Comparison of ENCODE assay signal across 13 cellular contexts in genomic region chr11:69983897-69984438, GRCh38.
"Had no signal": no experiment of that assay in that cellular context is flagged by ENCODE, and none has a peak within 500 bp of the region (broad histone marks: within the 10 kb centered on the region; RNA-seq: fewer than 3 reads in every experiment).

No MANE protein-coding gene starts in this region.

- H3K9me3 ChIP-seq: ovary had no signal

- H3K36me3 Mint-ChIP-seq: activated naive CD4-positive, alpha-beta T cell treated with anti-CD3 and anti-CD28 coated beads, Interleukin-2, amount 50 U/mL, for 72 hours; natural killer cell treated with Interleukin-12 subunit alpha and Interleukin-12 subunit beta and Interleukin-15 and Interleukin-18, amount 100 ng/mL, for 72 hours had no signal

- H3K27me3 ChIP-seq: ovary had no signal

- H3K27ac Mint-ChIP-seq: activated naive CD4-positive, alpha-beta T cell treated with anti-CD3 and anti-CD28 coated beads, Interleukin-2, amount 50 U/mL, for 72 hours; natural killer cell treated with Interleukin-12 subunit alpha and Interleukin-12 subunit beta and Interleukin-15 and Interleukin-18, amount 100 ng/mL, for 72 hours; stimulated activated naive CD8-positive, alpha-beta T cell treated with anti-CD3 and anti-CD28 coated beads, Interleukin-15, Interleukin-2, amounts not matched to agents 100 ng/mL and 50 ng/mL, for 24 hours had no signal

- H3K4me3 ChIP-seq: ovary had no signal

- H3K27ac ChIP-seq: brain microvascular endothelial cell, ovary had no signal

- H3K36me3 ChIP-seq: brain microvascular endothelial cell, ovary had no signal

- H3K4me3 Mint-ChIP-seq: natural killer cell treated with Interleukin-12 subunit alpha and Interleukin-12 subunit beta and Interleukin-15 and Interleukin-18, amount 100 ng/mL, for 72 hours; stimulated activated naive CD8-positive, alpha-beta T cell treated with anti-CD3 and anti-CD28 coated beads, Interleukin-15, Interleukin-2, amounts not matched to agents 100 ng/mL and 50 ng/mL, for 24 hours had no signal

- H3K9me3 Mint-ChIP-seq: activated naive CD4-positive, alpha-beta T cell treated with anti-CD3 and anti-CD28 coated beads, Interleukin-2, amount 50 U/mL, for 72 hours; natural killer cell treated with Interleukin-12 subunit alpha and Interleukin-12 subunit beta and Interleukin-15 and Interleukin-18, amount 100 ng/mL, for 72 hours; stimulated activated naive CD8-positive, alpha-beta T cell treated with anti-CD3 and anti-CD28 coated beads, Interleukin-15, Interleukin-2, amounts not matched to agents 100 ng/mL and 50 ng/mL, for 24 hours had no signal

- DNase-seq: activated CD4-positive, alpha-beta T cell treated with anti-CD3 and anti-CD28 coated beads, Interleukin-2, amount 50 U/mL, for 1 hour; activated CD4-positive, CD25-positive, alpha-beta regulatory T cell; activated effector memory CD4-positive, alpha-beta T cell treated with Interleukin-2 at 50 U/mL for 16 hours; amniotic stem cell; brain microvascular endothelial cell; dermis blood vessel endothelial cell; ovary; stimulated activated CD4-positive, alpha-beta T cell treated with anti-CD3 and anti-CD28 coated beads, Interleukin-4, amount 100 ng/mL, for 24 hours; T-helper 1 cell had no signal

- ATAC-seq: activated naive CD4-positive, alpha-beta T cell treated with anti-CD3 and anti-CD28 coated beads, Interleukin-2, amount 50 U/mL, for 72 hours; left lobe of liver; natural killer cell treated with Interleukin-12 subunit alpha and Interleukin-12 subunit beta and Interleukin-15 and Interleukin-18, amount 100 ng/mL, for 72 hours had no signal
